8 cellular contexts compared by ENCODE assay signal in genomic region chr16:56950881-56951771, GRCh38. TPM values are rescaled to one million over a fixed set of nuclear protein-coding genes. Genes with fewer than 3 reads are reported as not detected.
DNase-seq lines count a peak whose midpoint lies in the region; ATAC-seq, FAIRE-seq and TF ChIP-seq lines count a peak whose summit lies in the region.

No MANE protein-coding gene starts in this region.

- no peak overlapping the region for H3K27ac ChIP-seq in astrocyte (ENCODE audit: low read depth, low read length)

- H3K27me3 ChIP-seq in astrocyte (ENCODE audit: insufficient read depth, low read length): no peaks in the 10 kb centered on the region
- H3K27me3 ChIP-seq in kidney epithelial cell (ENCODE audit: control insufficient read depth, insufficient read depth, low read length): no peaks in the 10 kb centered on the region

- no peaks in the 10 kb centered on the region for H3K9me3 ChIP-seq in astrocyte (ENCODE audit: insufficient read depth, low read depth, low read length)

- H3K4me3 ChIP-seq in astrocyte (ENCODE audit: insufficient read depth, low read depth, low read length) (no peak overlapping the region), kidney epithelial cell (ENCODE audit: low read depth, low read length) (no peak overlapping the region)

- no peaks in the 10 kb centered on the region for H3K4me1 ChIP-seq in astrocyte (ENCODE audit: insufficient read depth, low read length)

- no peaks in the 10 kb centered on the region for H3K9me3 Mint-ChIP-seq in astrocyte (ENCODE audit: unreplicated experiment)

- H3K4me2 ChIP-seq in astrocyte (ENCODE audit: low read length): no peak overlapping the region

- H3K27me3 Mint-ChIP-seq in astrocyte (ENCODE audit: low read depth, unreplicated experiment): no peaks in the 10 kb centered on the region

- peak overlapping the region; percentile 45 for H3K4me3 Mint-ChIP-seq in astrocyte (ENCODE audit: unreplicated experiment)

- FAIRE-seq in D721Med (lab: Jason Lieb, UNC) (no peak), astrocyte (lab: Jason Lieb, UNC) (no peak)

- peaks cover 5% of the 10 kb centered on the region for H3K36me3 Mint-ChIP-seq in astrocyte (ENCODE audit: low read depth, unreplicated experiment)

- no peaks in the 10 kb centered on the region for H3K79me2 ChIP-seq in astrocyte (ENCODE audit: insufficient read depth, low read length)

- H3K36me3 ChIP-seq in astrocyte (ENCODE audit: insufficient read depth, low read length) (peaks cover 3% of the 10 kb centered on the region), kidney epithelial cell (ENCODE audit: control insufficient read depth, insufficient read depth, low read length) (no peaks in the 10 kb centered on the region)

- TF ChIP-seq CTCF in D721Med (IDR thresholded peaks at IDR 0.05; ENCODE audit: insufficient read depth, missing control alignments) (peak; percentile 52), astrocyte (IDR thresholded peaks at IDR 0.05; ENCODE audit: insufficient read depth, low read depth, low read length) (peak; percentile 41), kidney epithelial cell (IDR thresholded peaks at IDR 0.05; ENCODE audit: insufficient read depth, low read length, poor library complexity, severe bottlenecking) (peak; percentile 87)

- H3K4me1 Mint-ChIP-seq in astrocyte (ENCODE audit: low read depth, unreplicated experiment): peaks cover 4% of the 10 kb centered on the region

- ATAC-seq in GM19452 (IDR thresholded peaks at IDR 0.05; ENCODE audit: unreplicated experiment): peak; percentile 67
- peak; percentile 93 for ATAC-seq in SK-N-SH treated with all-trans-retinoic acid at 6 μM for 48 hours

- H3K27ac Mint-ChIP-seq in astrocyte (ENCODE audit: unreplicated experiment): no peak overlapping the region

- no peak overlapping the region for H2AFZ ChIP-seq in astrocyte (ENCODE audit: low read depth, low read length)

- H4K20me1 ChIP-seq in astrocyte (ENCODE audit: insufficient read depth, low read length): peaks cover 24% of the 10 kb centered on the region

- no peak overlapping the region for H3K9ac ChIP-seq in astrocyte (ENCODE audit: low read length)

- DNase-seq in D721Med (ENCODE audit: insufficient read length, low spot score) (peak; percentile 33), HK-2 (ENCODE audit: unreplicated experiment) (peak; percentile 52), astrocyte (ENCODE audit: low read depth) (no peak), kidney epithelial cell (ENCODE audit: low read depth) (no peak), NCI-H1930 (lab: John Stamatoyannopoulos, UW) (no peak)
- peak; percentile 36 to 47 for DNase-seq in stimulated activated CD8-positive, alpha-beta memory T cell treated with anti-CD3 and anti-CD28 coated beads, Interleukin-15, amount 100 ng/mL, for 48 hours (ENCODE audit: low read depth in 2 of 2)

TF ChIP-seq in SK-N-SH treated with all-trans-retinoic acid at 6 μM for 48 hours, 23 proteins besides CTCF, POLR2A, EP300 and RAD21:
- no peak for TF ChIP-seq ZNF70 (CRISPR knock-in tag; IDR thresholded peaks at IDR 0.05)
- no peak for TF ChIP-seq TOX (CRISPR knock-in tag; IDR thresholded peaks at IDR 0.05; ENCODE audit: borderline replicate concordance)
- TF ChIP-seq ARNTL (CRISPR knock-in tag; IDR thresholded peaks at IDR 0.05; ENCODE audit: borderline replicate concordance, low read depth): no peak
- TF ChIP-seq ZNF8 (CRISPR knock-in tag; IDR thresholded peaks at IDR 0.05): no peak
- TF ChIP-seq ZFP3 (CRISPR knock-in tag; IDR thresholded peaks at IDR 0.05): no peak
- TF ChIP-seq POU6F1 (CRISPR knock-in tag; IDR thresholded peaks at IDR 0.05; ENCODE audit: borderline replicate concordance, low read depth): no peak
- TF ChIP-seq ISL1 (CRISPR knock-in tag; IDR thresholded peaks at IDR 0.05): no peak
- no peak for TF ChIP-seq ZC3H10 (CRISPR knock-in tag; IDR thresholded peaks at IDR 0.05)
- TF ChIP-seq TCF4 (CRISPR knock-in tag; IDR thresholded peaks at IDR 0.05; ENCODE audit: borderline replicate concordance): no peak
TF ChIP-seq in SK-N-SH treated with all-trans-retinoic acid at 6 μM for 48 hours: peak in this region for 0.

RNA-seq across cellular contexts. Expression of gene CETP, which starts 10.6 kb away (rescaled TPM):
- total RNA-seq in astrocyte (0.17 TPM in 1 of 2 replicates, not detected in the other), kidney epithelial cell (not detected in 2 replicates)

RNA-seq across cellular contexts. Expression of gene HERPUD1, which starts 19.2 kb away (rescaled TPM):
- 234 and 252 TPM in 2 replicates for total RNA-seq in astrocyte
- total RNA-seq in kidney epithelial cell: 321 and 324 TPM in 2 replicates

RNA-seq across cellular contexts. Expression of gene NLRC5, which starts 38.2 kb away (rescaled TPM):
- 29.9 and 33.1 TPM in 2 replicates for total RNA-seq in astrocyte
- total RNA-seq in kidney epithelial cell: 7.7 and 14.1 TPM in 2 replicates

Comparison
In these comparisons a context has a peak if more than half of its experiments do, and no peak if none do; other contexts are left out.
1. DNase-seq: peak in D721Med (single experiment), HK-2 (single experiment) and stimulated activated CD8-positive, alpha-beta memory T cell treated with anti-CD3 and anti-CD28 coated beads, Interleukin-15, amount 100 ng/mL, for 48 hours (2 of 2); none in astrocyte (single experiment), kidney epithelial cell (single experiment) and NCI-H1930 (0 of 2).
2. Peak in every context shown above with its lines, with median percentiles within 50 percentile points of each other: CTCF ChIP-seq.